Comparison of ENCODE assay signal across 10 cellular contexts in the genomic region with DNA sequence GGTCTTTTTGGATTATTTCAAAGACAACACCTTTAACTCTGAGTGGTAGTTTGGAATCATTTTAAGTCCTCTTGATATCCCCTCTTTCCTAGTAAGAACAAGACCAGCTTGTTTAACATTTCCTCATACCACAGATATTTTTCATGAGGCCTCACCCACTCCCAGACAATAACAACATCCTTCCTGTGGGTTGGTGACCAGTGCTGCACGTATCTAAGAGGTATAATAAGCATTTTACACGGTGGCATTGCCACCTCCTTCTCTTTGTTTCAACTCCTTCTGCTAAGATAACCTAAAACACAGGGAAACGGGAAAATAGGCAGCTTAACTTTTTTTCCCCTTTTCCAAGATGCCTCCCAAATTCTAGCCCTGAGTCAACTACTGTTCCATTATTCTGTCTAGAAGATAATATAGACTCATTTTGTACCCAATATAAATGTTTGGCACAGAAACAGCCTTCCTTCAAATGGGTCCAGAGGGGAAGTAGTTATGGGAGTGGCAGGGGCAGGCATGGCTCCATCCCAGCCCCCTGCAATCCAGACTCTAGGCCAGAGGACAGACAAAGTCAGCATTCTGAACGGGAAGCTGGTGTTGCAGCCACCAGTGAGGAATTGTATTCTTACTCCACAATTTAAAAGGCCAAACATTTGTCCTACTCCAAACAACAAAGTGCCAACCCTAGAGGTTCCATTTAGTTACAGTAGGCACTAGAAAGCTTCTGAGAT. TPM values are rescaled to one million over a fixed set of nuclear protein-coding genes. Genes with fewer than 3 reads are reported as not detected.
DNase-seq lines count a peak whose midpoint lies in the region; ATAC-seq and TF ChIP-seq lines count a peak whose summit lies in the region.
"Had no signal": no experiment of that assay in that cellular context is flagged by ENCODE, and none has a peak within 500 bp of the region (broad histone marks: within the 10 kb centered on the region; RNA-seq: fewer than 3 reads in every experiment).

No MANE protein-coding gene starts in this region.

- peaks cover 89% of the 10 kb centered on the region for H3K4me1 Mint-ChIP-seq in activated CD8-positive, alpha-beta T cell treated with anti-CD3 and anti-CD28 coated beads for 36 hours (ENCODE audit: low read depth)

- no peak overlapping the region for H3K4me3 ChIP-seq in spleen

- H3K27me3 ChIP-seq in spleen (replicated peaks in 1 of 7) = no peaks in the 10 kb centered on the region

- no peaks in the 10 kb centered on the region for H3K27me3 Mint-ChIP-seq in activated CD8-positive, alpha-beta T cell treated with anti-CD3 and anti-CD28 coated beads for 36 hours

- intact Hi-C loops in activated CD8-positive, alpha-beta T cell treated with anti-CD3 and anti-CD28 coated beads for 36 hours (cut with micrococcal nuclease) = no loop called here
- intact Hi-C loops in left cardiac atrium (cut with DNase I) = no loop called here
- intact Hi-C loops in spleen (cut with DNase I; ENCODE audit: low total_unique reads) = no loop called here

- H3K27ac Mint-ChIP-seq in activated CD8-positive, alpha-beta T cell treated with anti-CD3 and anti-CD28 coated beads for 36 hours = peak overlapping the region; percentile 77

- 19 to 29% (median 19%) methylated on average over 4 of the region's 4 CpGs for WGBS in spleen, 5 donors

- ATAC-seq in activated CD8-positive, alpha-beta T cell treated with anti-CD3 and anti-CD28 coated beads for 36 hours = peak; percentile 46
- ATAC-seq in left cardiac atrium (peak; percentile 68 to 77), GM19467 (IDR thresholded peaks at IDR 0.05; ENCODE audit: unreplicated experiment) (no peak)

- H3K4me3 Mint-ChIP-seq in activated CD8-positive, alpha-beta T cell treated with anti-CD3 and anti-CD28 coated beads for 36 hours = no peak overlapping the region

- H3K4me1 ChIP-seq in spleen = peaks cover 24 to 81% (median 46%) of the 10 kb centered on the region in 6 donors

- TF ChIP-seq POLR2A in spleen (IDR thresholded peaks at IDR 0.05) = no peak

- peaks cover 0 to 11% (median 0%) of the 10 kb centered on the region in 6 donors for H3K36me3 ChIP-seq in spleen

- peak overlapping the region; percentile 19 to 75 (median 58) for H3K27ac ChIP-seq in spleen
- H3K27ac ChIP-seq: KMS-11 had no signal

- no peaks in the 10 kb centered on the region for H3K9me3 ChIP-seq in spleen

- peak; percentile 84 for DNase-seq in H4 (ENCODE audit: low spot score)
- DNase-seq in activated CD8-positive, alpha-beta T cell treated with anti-CD3 and anti-CD28 coated beads for 36 hours = peak; percentile 31
- DNase-seq in left cardiac atrium = peak; percentile 24
- no peak for DNase-seq in spleen
- DNase-seq in NCI-H2029 (lab: John Stamatoyannopoulos, UW) = no peak
- no peak for DNase-seq in midbrain (lab: John Stamatoyannopoulos, UW)
- no peak for DNase-seq in RKO (ENCODE audit: low spot score)
- DNase-seq: activated CD8-positive, alpha-beta memory T cell treated with anti-CD3 and anti-CD28 coated beads, Interleukin-2, amount 50 U/mL, for 4 hours had no signal

- no peaks in the 10 kb centered on the region for H3K9me3 Mint-ChIP-seq in activated CD8-positive, alpha-beta T cell treated with anti-CD3 and anti-CD28 coated beads for 36 hours

- TF ChIP-seq CTCF in activated CD8-positive, alpha-beta T cell treated with anti-CD3 and anti-CD28 coated beads for 36 hours (IDR thresholded peaks at IDR 0.05) = no peak
- TF ChIP-seq CTCF in spleen (IDR thresholded peaks at IDR 0.05 in 8 of 11, conservative IDR thresholded peaks at IDR 0.05 in 3 of 11) = no peak

- CTCF ChIA-PET in activated CD8-positive, alpha-beta T cell treated with anti-CD3 and anti-CD28 coated beads for 36 hours (lab: Charles Lee) = interaction anchor here (0.8 to 7.7 kb wide), 7 partner anchors 11 to 259 kb away, joined by 3 to 43 read pairs (median 4); a partner anchor contains a TSS

- peaks cover 47% of the 10 kb centered on the region for H3K36me3 Mint-ChIP-seq in activated CD8-positive, alpha-beta T cell treated with anti-CD3 and anti-CD28 coated beads for 36 hours (ENCODE audit: low read depth)

- POLR2A ChIA-PET in activated CD8-positive, alpha-beta T cell treated with anti-CD3 and anti-CD28 coated beads for 36 hours (lab: Charles Lee) = interaction anchor here (0.7 to 2.1 kb wide), 5 partner anchors 18 to 1171 kb away, joined by 3 to 9 read pairs (median 3); no protein-coding TSS in a partner anchor

RNA-seq across cellular contexts. Expression of a gene that starts 28.5 kb away (rescaled TPM):
- total RNA-seq in H4 (2014; rRNA removed; shearing (Covaris generic)) = 2.3 and 4.3 TPM in 2 replicates
- total RNA-seq in activated CD8-positive, alpha-beta T cell treated with anti-CD3 and anti-CD28 coated beads for 36 hours = 10 to 100 TPM; 11.8 to 12.5 TPM
- 1 to 10 TPM; 6.8 to 9.3 TPM for total RNA-seq in left cardiac atrium
- total RNA-seq in spleen = 10 to 100 TPM; 20.8 to 43.4 (median 34.2) TPM
- 1 to 10 TPM; 2.7 to 5.0 (median 3.0) TPM for polyA plus RNA-seq in spleen

Comparison
In these comparisons a context has a peak if more than half of its experiments do, and no peak if none do; other contexts are left out.
1. DNase-seq: peak in H4 (single experiment), activated CD8-positive, alpha-beta T cell treated with anti-CD3 and anti-CD28 coated beads for 36 hours (single experiment) and left cardiac atrium (single experiment); none in spleen (single experiment), NCI-H2029 (single experiment), midbrain (single experiment) and RKO (single experiment).